ENCODE assay signal across 36 cellular contexts in genomic region chr18:61697306-61697909, GRCh38.
"Had no signal": no experiment of that assay in that cellular context is flagged by ENCODE, and none has a peak within 500 bp of the region (broad histone marks: within the 10 kb centered on the region; RNA-seq: fewer than 3 reads in every experiment).

No MANE protein-coding gene starts in this region.

- H3K27me3 ChIP-seq: adrenal gland, body of pancreas, breast epithelium, Peyer's patch had no signal

- H3K27ac ChIP-seq: adrenal gland, body of pancreas, breast epithelium, Peyer's patch, VCaP had no signal

- ATAC-seq: activated naive CD4-positive, alpha-beta T cell treated with anti-CD3 and anti-CD28 coated beads, Interleukin-2, amount 50 U/mL, for 72 hours; activated T-cell treated with anti-CD3 and anti-CD28 coated beads, Interleukin-2, amount 50 U/mL, for 4 hours; body of pancreas; K562; PC-3; SK-N-SH treated with all-trans-retinoic acid at 6 μM for 48 hours had no signal

- DNase-seq: activated B cell treated with CpG ODN at 0.5 μM for 24 hours; activated CD4-positive, alpha-beta memory T cell treated with anti-CD3 and anti-CD28 coated beads for 36 hours; activated CD4-positive, alpha-beta T cell treated with anti-CD3 and anti-CD28 coated beads for 4 hours; activated CD4-positive, alpha-beta T cell treated with anti-CD3 and anti-CD28 coated beads, Interleukin-2, amount 50 U/mL, for 1 hour; activated CD4-positive, CD25-positive, alpha-beta regulatory T cell treated with anti-CD3 and anti-CD28 coated beads, Interleukin-2, amount 50 U/mL, for 72 hours; activated CD8-positive, alpha-beta memory T cell treated with anti-CD3 and anti-CD28 coated beads, Interleukin-2, amount 50 U/mL, for 4 hours; activated gamma-delta T cell treated with Interleukin-2 at 50 U/mL for 16 hours; activated naive CD4-positive, alpha-beta T cell treated with anti-CD3 and anti-CD28 coated beads for 36 hours; activated T-cell treated with anti-CD3 and anti-CD28 coated beads for 4 hours; activated T-cell treated with anti-CD3 and anti-CD28 coated beads, Interleukin-2, amount 50 U/mL, for 4 hours; adrenal gland; body of pancreas; MV-4-11; NCI-H1092 treated with DMSO at 0.1 percent for 48 hours; NCI-H1417; NCI-H146; NCI-H187; NCI-H2029 treated with DMSO at 0.1 percent for 48 hours; NCI-H2107; NCI-H345; NCI-H524 treated with DMSO at 0.1 percent for 48 hours; NK-92 treated with Interleukin-12 subunit alpha and Interleukin-12 subunit beta, amount 100 ng/mL, for 24 hours; PC-3; Peyer's patch; RPMI8226; SHP77 treated with DMSO at 0.1 percent for 48 hours; SW 1271; T-helper 1 cell; T-helper 2 cell; T-helper 9 cell had no signal

- H3K27me3 Mint-ChIP-seq: activated B cell treated with CpG ODN at 0.5 μM for 24 hours had no signal

- H3K4me1 ChIP-seq: adrenal gland, body of pancreas, breast epithelium, Peyer's patch had no signal

- H3K9me3 ChIP-seq: adrenal gland, body of pancreas, Peyer's patch had no signal

- H3K27ac Mint-ChIP-seq: activated B cell treated with CpG ODN at 0.5 μM for 24 hours; activated CD4-positive, alpha-beta memory T cell treated with anti-CD3 and anti-CD28 coated beads for 36 hours; activated naive CD4-positive, alpha-beta T cell treated with anti-CD3 and anti-CD28 coated beads for 36 hours; activated naive CD4-positive, alpha-beta T cell treated with anti-CD3 and anti-CD28 coated beads, Interleukin-2, amount 50 U/mL, for 72 hours; activated T-helper 1 cell treated with anti-CD3 and anti-CD28 coated beads, Interleukin-12 subunit alpha, Interleukin-12 subunit beta, Interleukin-2, Interleukin-4 antibody, amounts not matched to agents 30 ng/mL and 10 ng/mL and 1 ng/mL, durations not matched to agents 14 hours and 24 hours and 36 hours had no signal

- H3K9me3 Mint-ChIP-seq: activated CD4-positive, alpha-beta memory T cell treated with anti-CD3 and anti-CD28 coated beads for 36 hours; activated naive CD4-positive, alpha-beta T cell treated with anti-CD3 and anti-CD28 coated beads for 36 hours; activated naive CD4-positive, alpha-beta T cell treated with anti-CD3 and anti-CD28 coated beads, Interleukin-2, amount 50 U/mL, for 72 hours; activated T-helper 1 cell treated with anti-CD3 and anti-CD28 coated beads, Interleukin-12 subunit alpha, Interleukin-12 subunit beta, Interleukin-2, Interleukin-4 antibody, amounts not matched to agents 30 ng/mL and 10 ng/mL and 1 ng/mL, durations not matched to agents 14 hours and 24 hours and 36 hours had no signal

- H3K36me3 ChIP-seq: adrenal gland, breast epithelium, Peyer's patch had no signal

- H3K4me1 Mint-ChIP-seq: activated B cell treated with CpG ODN at 0.5 μM for 24 hours had no signal

- H3K4me3 ChIP-seq: adrenal gland, body of pancreas, breast epithelium, K562, Peyer's patch had no signal

- H3K36me3 Mint-ChIP-seq: activated CD4-positive, alpha-beta memory T cell treated with anti-CD3 and anti-CD28 coated beads for 36 hours; activated naive CD4-positive, alpha-beta T cell treated with anti-CD3 and anti-CD28 coated beads, Interleukin-2, amount 50 U/mL, for 72 hours had no signal

- H3K4me3 Mint-ChIP-seq: activated B cell treated with CpG ODN at 0.5 μM for 24 hours; activated CD4-positive, alpha-beta memory T cell treated with anti-CD3 and anti-CD28 coated beads for 36 hours; activated naive CD4-positive, alpha-beta T cell treated with anti-CD3 and anti-CD28 coated beads for 36 hours; activated T-cell treated with anti-CD3 and anti-CD28 coated beads, Interleukin-2, amount 50 U/mL, for 4 hours; activated T-helper 1 cell treated with anti-CD3 and anti-CD28 coated beads, Interleukin-12 subunit alpha, Interleukin-12 subunit beta, Interleukin-2, Interleukin-4 antibody, amounts not matched to agents 30 ng/mL and 10 ng/mL and 1 ng/mL, durations not matched to agents 14 hours and 24 hours and 36 hours had no signal
